ENCODE assay signal across 1 cellular context in genomic region chr3:122660575-122660974, GRCh38.
TF ChIP-seq lines count a peak whose summit lies in the region.

No MANE protein-coding gene starts in this region.

TF ChIP-seq in Ishikawa, 13 proteins besides CTCF, POLR2A, EP300 and RAD21 (continued from another document):
- TF ChIP-seq REST (IDR thresholded peaks at IDR 0.05; ENCODE audit: low read depth) = no peak
- TF ChIP-seq TEAD4 (IDR thresholded peaks at IDR 0.05) = no peak
- no peak for TF ChIP-seq FOXM1 (IDR thresholded peaks at IDR 0.05; ENCODE audit: borderline replicate concordance, low read depth)
- TF ChIP-seq USF1 (IDR thresholded peaks at IDR 0.05) = no peak
- no peak for TF ChIP-seq EGR1 (IDR thresholded peaks at IDR 0.05)
- TF ChIP-seq NFIC (IDR thresholded peaks at IDR 0.05) = no peak
- TF ChIP-seq CREB1 (IDR thresholded peaks at IDR 0.05; ENCODE audit: low read depth) = no peak
